In the genomic region with DNA sequence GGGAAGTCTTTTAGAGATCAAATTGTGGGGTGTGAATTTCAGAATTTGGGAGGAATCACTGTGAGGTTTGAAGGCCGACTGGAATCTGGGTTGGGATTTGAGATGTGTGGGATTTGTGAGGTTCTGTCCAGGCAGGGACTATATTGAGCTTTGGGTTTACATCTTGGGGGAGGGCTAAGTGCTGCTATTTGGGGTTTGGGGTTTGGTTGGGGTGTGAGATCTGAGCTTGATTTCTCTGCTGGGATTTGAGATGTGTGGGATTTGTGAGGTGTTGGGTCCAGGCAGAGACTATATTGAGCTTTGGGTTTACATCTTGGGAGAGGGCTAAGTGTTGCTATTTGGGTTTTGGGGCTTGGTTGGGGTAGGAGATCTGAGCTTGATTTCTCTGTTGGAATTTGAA, we compare ENCODE assay signal across 8 cellular contexts. TPM values are rescaled to one million over a fixed set of nuclear protein-coding genes. Genes with fewer than 3 reads are reported as not detected.
DNase-seq lines count a peak whose midpoint lies in the region; ATAC-seq and TF ChIP-seq lines count a peak whose summit lies in the region.

No MANE protein-coding gene starts in this region.

- no peaks in the 10 kb centered on the region for H3K9me3 ChIP-seq in CD4-positive, CD25-positive, alpha-beta regulatory T cell (ENCODE audit: control insufficient read depth in 2 of 2, low read length in 2 of 2)
- peaks cover 6% of the 10 kb centered on the region for H3K9me3 ChIP-seq in neuron (ENCODE audit: low read length)

- H3K27ac ChIP-seq in CD4-positive, CD25-positive, alpha-beta regulatory T cell (ENCODE audit: insufficient read depth, low read length, poor library complexity, severe bottlenecking): no peak overlapping the region

- H3K27me3 Mint-ChIP-seq in CD4-positive, CD25-positive, alpha-beta regulatory T cell: peaks cover 39% of the 10 kb centered on the region
- H3K27me3 Mint-ChIP-seq in effector memory CD8-positive, alpha-beta T cell: peaks cover 18 to 43% of the 10 kb centered on the region in 2 donors

- H3K4me3 Mint-ChIP-seq in CD4-positive, CD25-positive, alpha-beta regulatory T cell: peak overlapping the region; percentile 92 to 98 (median 94)
- H3K4me3 Mint-ChIP-seq in effector memory CD8-positive, alpha-beta T cell: peak overlapping the region; percentile 94 to 97

- TF ChIP-seq CTCF in NB4 (IDR thresholded peaks at IDR 0.05; ENCODE audit: low read depth, low read length): no peak

- peaks cover 21% of the 10 kb centered on the region for H3K36me3 Mint-ChIP-seq in CD4-positive, CD25-positive, alpha-beta regulatory T cell
- H3K36me3 Mint-ChIP-seq in effector memory CD8-positive, alpha-beta T cell (ENCODE audit: insufficient read depth): peaks cover 10% of the 10 kb centered on the region

- TF ChIP-seq POLR2A in NB4 (IDR thresholded peaks at IDR 0.05; ENCODE audit: extremely low read depth, insufficient read length): no peak

- H3K4me1 Mint-ChIP-seq in CD4-positive, CD25-positive, alpha-beta regulatory T cell: peaks cover 0 to 47% (median 21%) of the 10 kb centered on the region in 4 donors
- peaks cover 33 to 42% of the 10 kb centered on the region in 2 donors for H3K4me1 Mint-ChIP-seq in effector memory CD8-positive, alpha-beta T cell (ENCODE audit: low read depth in 2 of 2)

- H3K4me3 ChIP-seq in CD4-positive, CD25-positive, alpha-beta regulatory T cell (ENCODE audit: low read depth, low read length): peak overlapping the region; percentile 84
- H3K4me3 ChIP-seq in NB4 (ENCODE audit: low read depth, low read length) (peak overlapping the region; percentile 68), neuron (ENCODE audit: low read length) (peak overlapping the region; percentile 60)

- H3K4me1 ChIP-seq in CD4-positive, CD25-positive, alpha-beta regulatory T cell (ENCODE audit: control insufficient read depth, insufficient read depth, low read length, poor library complexity, severe bottlenecking): peaks cover 36% of the 10 kb centered on the region
- H3K4me1 ChIP-seq in neuron (ENCODE audit: insufficient read depth, low read length): peaks cover 15% of the 10 kb centered on the region

- H3K36me3 ChIP-seq in CD4-positive, CD25-positive, alpha-beta regulatory T cell (ENCODE audit: control insufficient read depth, insufficient read depth, low read length): peaks cover 8% of the 10 kb centered on the region
- peaks cover 5% of the 10 kb centered on the region for H3K36me3 ChIP-seq in neuron (ENCODE audit: insufficient read depth, low read length)

- no peak for ATAC-seq in CD4-positive, CD25-positive, alpha-beta regulatory T cell (ENCODE audit: low read depth in 2 of 2)
- ATAC-seq in effector memory CD8-positive, alpha-beta T cell (replicated peaks): no peak
- ATAC-seq in GM21737 (IDR thresholded peaks at IDR 0.05; ENCODE audit: unreplicated experiment): no peak

- peaks cover 0 to 1% (median 0%) of the 10 kb centered on the region in 7 donors for H3K9me3 Mint-ChIP-seq in CD4-positive, CD25-positive, alpha-beta regulatory T cell
- no peaks in the 10 kb centered on the region for H3K9me3 Mint-ChIP-seq in effector memory CD8-positive, alpha-beta T cell

- peak overlapping the region; percentile 93 for H2AFZ ChIP-seq in neuron (ENCODE audit: low read depth, low read length)

- peak overlapping the region; percentile 84 to 96 (median 92) for H3K27ac Mint-ChIP-seq in CD4-positive, CD25-positive, alpha-beta regulatory T cell
- peak overlapping the region; percentile 55 to 87 for H3K27ac Mint-ChIP-seq in effector memory CD8-positive, alpha-beta T cell

- peaks cover 14% of the 10 kb centered on the region for H3K27me3 ChIP-seq in CD4-positive, CD25-positive, alpha-beta regulatory T cell (ENCODE audit: control insufficient read depth, insufficient read depth, low read length)
- peaks cover 9% of the 10 kb centered on the region for H3K27me3 ChIP-seq in neuron (ENCODE audit: insufficient read depth, low read length)

- no peak for DNase-seq in CD4-positive, CD25-positive, alpha-beta regulatory T cell
- DNase-seq in NB4 (ENCODE audit: low read depth) (no peak), NCI-H2196 treated with DMSO at 0.1 percent for 48 hours (lab: John Stamatoyannopoulos, UW; ENCODE audit: unreplicated experiment) (no peak), mucosa of gallbladder (ENCODE audit: low spot score) (no peak), ecto neural progenitor cell (ENCODE audit: low spot score) (no peak)
- DNase-seq in effector memory CD8-positive, alpha-beta T cell: no peak

RNA-seq across cellular contexts. Expression of gene GMPPA, which starts 0.9 kb away (rescaled TPM):
- total RNA-seq in CD4-positive, CD25-positive, alpha-beta regulatory T cell: 25.9 TPM
- 10 to 100 TPM; 17.2 to 35.1 (median 25.1) TPM for polyA plus RNA-seq in CD4-positive, CD25-positive, alpha-beta regulatory T cell
- 49.2 TPM for total RNA-seq in mucosa of gallbladder

RNA-seq across cellular contexts. Expression of gene ASIC4, which starts 14.7 kb away (rescaled TPM):
- 0.12 TPM for total RNA-seq in CD4-positive, CD25-positive, alpha-beta regulatory T cell
- not detected for polyA plus RNA-seq in CD4-positive, CD25-positive, alpha-beta regulatory T cell
- not detected for total RNA-seq in mucosa of gallbladder

RNA-seq across cellular contexts. Expression of gene CHPF, which starts 44.1 kb away (rescaled TPM):
- 4.5 TPM for total RNA-seq in CD4-positive, CD25-positive, alpha-beta regulatory T cell
- 1 to 10 TPM; 3.0 to 6.6 (median 4.4) TPM for polyA plus RNA-seq in CD4-positive, CD25-positive, alpha-beta regulatory T cell
- 103 TPM for total RNA-seq in mucosa of gallbladder

RNA-seq across cellular contexts. Expression of gene TMEM198, which starts 44.3 kb away (rescaled TPM):
- 0.62 TPM for total RNA-seq in CD4-positive, CD25-positive, alpha-beta regulatory T cell
- not detected for polyA plus RNA-seq in CD4-positive, CD25-positive, alpha-beta regulatory T cell
- 4.4 TPM for total RNA-seq in mucosa of gallbladder

Comparison
In these comparisons a context has a peak if more than half of its experiments do, and no peak if none do; other contexts are left out.
1. RNA of gene CHPF, which starts 44.1 kb away (total RNA-seq): 103 TPM in mucosa of gallbladder (single experiment); 4.5 TPM in CD4-positive, CD25-positive, alpha-beta regulatory T cell (single experiment); every median in the first group is over 10 times any median in the second.
2. Peak in every context shown above with its lines, with median percentiles within 50 percentile points of each other: H3K4me3 ChIP-seq.